1 cellular context compared by ENCODE assay signal in the genomic region with DNA sequence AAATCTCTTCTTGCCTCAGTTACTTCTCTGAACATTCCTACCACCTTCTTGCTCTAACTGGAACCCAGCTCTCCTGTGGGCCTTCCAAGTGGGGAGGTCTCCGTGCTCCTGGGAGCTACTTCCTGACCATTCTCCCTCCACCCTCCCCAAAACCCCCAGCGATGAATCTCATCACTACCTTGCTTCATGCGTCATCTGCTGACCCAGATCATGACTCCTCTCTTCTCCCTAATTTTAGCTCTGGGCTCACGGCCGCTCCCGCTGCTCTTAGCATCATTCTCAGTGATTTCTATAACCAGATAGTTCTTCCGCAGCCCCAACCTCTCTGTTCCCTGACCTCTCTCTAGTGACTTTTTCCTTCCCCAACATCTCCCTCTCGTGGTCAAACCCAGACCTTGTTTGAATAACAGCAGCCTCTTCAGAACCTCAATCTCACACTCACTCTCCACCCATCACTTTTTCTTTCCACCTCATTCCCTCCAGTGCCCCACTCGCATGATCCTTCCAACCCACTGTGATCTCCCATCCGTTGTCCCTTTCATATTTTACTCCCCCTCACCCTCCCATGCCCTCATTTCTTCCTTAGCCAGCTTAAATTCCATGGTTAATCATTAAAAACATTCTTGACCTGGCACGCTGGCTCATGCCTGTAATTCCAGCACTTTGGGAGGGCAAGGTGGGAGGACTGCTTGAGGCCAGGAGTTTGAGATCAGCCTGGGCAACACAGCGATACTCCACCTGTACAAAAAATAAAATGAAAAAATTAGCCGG.
A peak's percentile ranks its signal among the peaks of the same experiment; 100 is the strongest.
TF ChIP-seq lines count a peak whose summit lies in the region.

No MANE protein-coding gene starts in this region.

TF ChIP-seq in HepG2, 621 proteins besides CTCF, POLR2A, EP300 and RAD21 (continued from another document and continues in another):
- TF ChIP-seq STAT6 (CRISPR knock-in tag; IDR thresholded peaks at IDR 0.05; ENCODE audit: borderline replicate concordance) = no peak
- TF ChIP-seq, protein P1, sequence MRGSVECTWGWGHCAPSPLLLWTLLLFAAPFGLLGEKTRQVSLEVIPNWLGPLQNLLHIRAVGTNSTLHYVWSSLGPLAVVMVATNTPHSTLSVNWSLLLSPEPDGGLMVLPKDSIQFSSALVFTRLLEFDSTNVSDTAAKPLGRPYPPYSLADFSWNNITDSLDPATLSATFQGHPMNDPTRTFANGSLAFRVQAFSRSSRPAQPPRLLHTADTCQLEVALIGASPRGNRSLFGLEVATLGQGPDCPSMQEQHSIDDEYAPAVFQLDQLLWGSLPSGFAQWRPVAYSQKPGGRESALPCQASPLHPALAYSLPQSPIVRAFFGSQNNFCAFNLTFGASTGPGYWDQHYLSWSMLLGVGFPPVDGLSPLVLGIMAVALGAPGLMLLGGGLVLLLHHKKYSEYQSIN (CRISPR knock-in tag; IDR thresholded peaks at IDR 0.05; ENCODE audit: borderline replicate concordance) = no peak
- no peak for TF ChIP-seq ZSCAN21 (CRISPR knock-in tag; IDR thresholded peaks at IDR 0.05; ENCODE audit: borderline replicate concordance)
- no peak for TF ChIP-seq SCMH1 (CRISPR knock-in tag; IDR thresholded peaks at IDR 0.05; ENCODE audit: borderline replicate concordance)
- no peak for TF ChIP-seq ZNF280B (CRISPR knock-in tag; IDR thresholded peaks at IDR 0.05; ENCODE audit: borderline replicate concordance)
- 0 out of 2 replicates have a peak, but pooled peaks have one; percentile 50 for TF ChIP-seq ZNF580 (CRISPR knock-in tag; IDR thresholded peaks at IDR 0.05; ENCODE audit: borderline replicate concordance, low read depth)
- TF ChIP-seq ZNF101 (CRISPR knock-in tag; IDR thresholded peaks at IDR 0.05; ENCODE audit: borderline replicate concordance, low read depth) = no peak
- TF ChIP-seq GABPB1 (CRISPR knock-in tag; IDR thresholded peaks at IDR 0.05) = no peak
- TF ChIP-seq, protein P2, sequence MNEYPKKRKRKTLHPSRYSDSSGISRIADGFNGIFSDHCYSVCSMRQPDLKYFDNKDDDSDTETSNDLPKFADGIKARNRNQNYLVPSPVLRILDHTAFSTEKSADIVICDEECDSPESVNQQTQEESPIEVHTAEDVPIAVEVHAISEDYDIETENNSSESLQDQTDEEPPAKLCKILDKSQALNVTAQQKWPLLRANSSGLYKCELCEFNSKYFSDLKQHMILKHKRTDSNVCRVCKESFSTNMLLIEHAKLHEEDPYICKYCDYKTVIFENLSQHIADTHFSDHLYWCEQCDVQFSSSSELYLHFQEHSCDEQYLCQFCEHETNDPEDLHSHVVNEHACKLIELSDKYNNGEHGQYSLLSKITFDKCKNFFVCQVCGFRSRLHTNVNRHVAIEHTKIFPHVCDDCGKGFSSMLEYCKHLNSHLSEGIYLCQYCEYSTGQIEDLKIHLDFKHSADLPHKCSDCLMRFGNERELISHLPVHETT (CRISPR knock-in tag; conservative IDR thresholded peaks at IDR 0.05) = no peak
- TF ChIP-seq, protein P3, sequence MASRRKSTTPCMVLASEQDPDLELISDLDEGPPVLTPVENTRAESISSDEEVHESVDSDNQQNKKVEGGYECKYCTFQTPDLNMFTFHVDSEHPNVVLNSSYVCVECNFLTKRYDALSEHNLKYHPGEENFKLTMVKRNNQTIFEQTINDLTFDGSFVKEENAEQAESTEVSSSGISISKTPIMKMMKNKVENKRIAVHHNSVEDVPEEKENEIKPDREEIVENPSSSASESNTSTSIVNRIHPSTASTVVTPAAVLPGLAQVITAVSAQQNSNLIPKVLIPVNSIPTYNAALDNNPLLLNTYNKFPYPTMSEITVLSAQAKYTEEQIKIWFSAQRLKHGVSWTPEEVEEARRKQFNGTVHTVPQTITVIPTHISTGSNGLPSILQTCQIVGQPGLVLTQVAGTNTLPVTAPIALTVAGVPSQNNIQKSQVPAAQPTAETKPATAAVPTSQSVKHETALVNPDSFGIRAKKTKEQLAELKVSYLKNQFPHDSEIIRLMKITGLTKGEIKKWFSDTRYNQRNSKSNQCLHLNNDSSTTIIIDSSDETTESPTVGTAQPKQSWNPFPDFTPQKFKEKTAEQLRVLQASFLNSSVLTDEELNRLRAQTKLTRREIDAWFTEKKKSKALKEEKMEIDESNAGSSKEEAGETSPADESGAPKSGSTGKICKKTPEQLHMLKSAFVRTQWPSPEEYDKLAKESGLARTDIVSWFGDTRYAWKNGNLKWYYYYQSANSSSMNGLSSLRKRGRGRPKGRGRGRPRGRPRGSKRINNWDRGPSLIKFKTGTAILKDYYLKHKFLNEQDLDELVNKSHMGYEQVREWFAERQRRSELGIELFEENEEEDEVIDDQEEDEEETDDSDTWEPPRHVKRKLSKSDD (CRISPR knock-in tag; IDR thresholded peaks at IDR 0.05; ENCODE audit: low read depth) = no peak
- TF ChIP-seq BCL6 (CRISPR knock-in tag; IDR thresholded peaks at IDR 0.05) = 0 out of 2 replicates have a peak, but pooled peaks have one; percentile 20
- TF ChIP-seq ZNF557 (CRISPR knock-in tag; IDR thresholded peaks at IDR 0.05) = no peak
- TF ChIP-seq TARDBP (CRISPR knock-in tag; IDR thresholded peaks at IDR 0.05) = no peak
- TF ChIP-seq TBP (CRISPR knock-in tag; IDR thresholded peaks at IDR 0.05) = no peak
- peak; percentile 32; the same call in 1 of the 2 replicates for TF ChIP-seq ZNF747 (CRISPR knock-in tag; IDR thresholded peaks at IDR 0.05; ENCODE audit: borderline replicate concordance)
- TF ChIP-seq CBX5 (CRISPR knock-in tag; IDR thresholded peaks at IDR 0.05; ENCODE audit: borderline replicate concordance) = no peak
- TF ChIP-seq, protein P4, sequence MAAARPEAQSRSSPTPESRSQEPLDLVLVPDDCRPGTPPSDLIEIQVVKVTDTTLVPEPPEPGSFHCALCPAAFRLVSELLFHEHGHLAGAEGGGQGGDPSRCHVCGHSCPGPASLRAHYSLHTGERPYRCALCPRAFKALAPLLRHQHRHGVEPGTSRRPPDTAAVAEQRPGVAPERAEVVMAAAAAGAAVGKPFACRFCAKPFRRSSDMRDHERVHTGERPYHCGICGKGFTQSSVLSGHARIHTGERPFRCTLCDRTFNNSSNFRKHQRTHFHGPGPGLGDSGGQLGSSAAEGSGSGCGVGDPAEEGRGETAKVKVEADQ (CRISPR knock-in tag; IDR thresholded peaks at IDR 0.05; ENCODE audit: borderline replicate concordance) = no peak
- no peak for TF ChIP-seq PCBP1 (IDR thresholded peaks at IDR 0.05; ENCODE audit: borderline replicate concordance, low read depth, low read length)
- TF ChIP-seq ZNF441 (CRISPR knock-in tag; IDR thresholded peaks at IDR 0.05; ENCODE audit: borderline replicate concordance) = no peak
- 0 out of 2 replicates have a peak, but pooled peaks have one; percentile 35 for TF ChIP-seq THAP11 (CRISPR knock-in tag; IDR thresholded peaks at IDR 0.05)
- no peak for TF ChIP-seq ZNF616 (CRISPR knock-in tag; IDR thresholded peaks at IDR 0.05; ENCODE audit: low read depth)
- no peak for TF ChIP-seq PTBP1 (IDR thresholded peaks at IDR 0.05; ENCODE audit: low read depth, low read length, poor library complexity, severe bottlenecking)
- TF ChIP-seq SMAD9 (CRISPR knock-in tag; IDR thresholded peaks at IDR 0.05) = no peak
- no peak for TF ChIP-seq FOXO1 (CRISPR knock-in tag; IDR thresholded peaks at IDR 0.05)
- TF ChIP-seq NFIC (IDR thresholded peaks at IDR 0.05; ENCODE audit: low read length) = no peak
- TF ChIP-seq, protein P5, sequence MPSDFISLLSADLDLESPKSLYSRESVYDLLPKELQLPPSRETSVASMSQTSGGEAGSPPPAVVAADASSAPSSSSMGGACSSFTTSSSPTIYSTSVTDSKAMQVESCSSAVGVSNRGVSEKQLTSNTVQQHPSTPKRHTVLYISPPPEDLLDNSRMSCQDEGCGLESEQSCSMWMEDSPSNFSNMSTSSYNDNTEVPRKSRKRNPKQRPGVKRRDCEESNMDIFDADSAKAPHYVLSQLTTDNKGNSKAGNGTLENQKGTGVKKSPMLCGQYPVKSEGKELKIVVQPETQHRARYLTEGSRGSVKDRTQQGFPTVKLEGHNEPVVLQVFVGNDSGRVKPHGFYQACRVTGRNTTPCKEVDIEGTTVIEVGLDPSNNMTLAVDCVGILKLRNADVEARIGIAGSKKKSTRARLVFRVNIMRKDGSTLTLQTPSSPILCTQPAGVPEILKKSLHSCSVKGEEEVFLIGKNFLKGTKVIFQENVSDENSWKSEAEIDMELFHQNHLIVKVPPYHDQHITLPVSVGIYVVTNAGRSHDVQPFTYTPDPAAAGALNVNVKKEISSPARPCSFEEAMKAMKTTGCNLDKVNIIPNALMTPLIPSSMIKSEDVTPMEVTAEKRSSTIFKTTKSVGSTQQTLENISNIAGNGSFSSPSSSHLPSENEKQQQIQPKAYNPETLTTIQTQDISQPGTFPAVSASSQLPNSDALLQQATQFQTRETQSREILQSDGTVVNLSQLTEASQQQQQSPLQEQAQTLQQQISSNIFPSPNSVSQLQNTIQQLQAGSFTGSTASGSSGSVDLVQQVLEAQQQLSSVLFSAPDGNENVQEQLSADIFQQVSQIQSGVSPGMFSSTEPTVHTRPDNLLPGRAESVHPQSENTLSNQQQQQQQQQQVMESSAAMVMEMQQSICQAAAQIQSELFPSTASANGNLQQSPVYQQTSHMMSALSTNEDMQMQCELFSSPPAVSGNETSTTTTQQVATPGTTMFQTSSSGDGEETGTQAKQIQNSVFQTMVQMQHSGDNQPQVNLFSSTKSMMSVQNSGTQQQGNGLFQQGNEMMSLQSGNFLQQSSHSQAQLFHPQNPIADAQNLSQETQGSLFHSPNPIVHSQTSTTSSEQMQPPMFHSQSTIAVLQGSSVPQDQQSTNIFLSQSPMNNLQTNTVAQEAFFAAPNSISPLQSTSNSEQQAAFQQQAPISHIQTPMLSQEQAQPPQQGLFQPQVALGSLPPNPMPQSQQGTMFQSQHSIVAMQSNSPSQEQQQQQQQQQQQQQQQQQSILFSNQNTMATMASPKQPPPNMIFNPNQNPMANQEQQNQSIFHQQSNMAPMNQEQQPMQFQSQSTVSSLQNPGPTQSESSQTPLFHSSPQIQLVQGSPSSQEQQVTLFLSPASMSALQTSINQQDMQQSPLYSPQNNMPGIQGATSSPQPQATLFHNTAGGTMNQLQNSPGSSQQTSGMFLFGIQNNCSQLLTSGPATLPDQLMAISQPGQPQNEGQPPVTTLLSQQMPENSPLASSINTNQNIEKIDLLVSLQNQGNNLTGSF (CRISPR knock-in tag; IDR thresholded peaks at IDR 0.05) = no peak
- TF ChIP-seq SOX13 (IDR thresholded peaks at IDR 0.05) = no peak
- TF ChIP-seq SOX13 (CRISPR knock-in tag; conservative IDR thresholded peaks at IDR 0.05 in 1 of 2, IDR thresholded peaks at IDR 0.05 in 1 of 2) = no peak
- no peak for TF ChIP-seq ZSCAN22 (CRISPR knock-in tag; IDR thresholded peaks at IDR 0.05)
- no peak for TF ChIP-seq ASH2L (IDR thresholded peaks at IDR 0.05; ENCODE audit: insufficient read length, low read depth, low read length)
- no peak for TF ChIP-seq ZNF841 (CRISPR knock-in tag; IDR thresholded peaks at IDR 0.05; ENCODE audit: borderline replicate concordance)
- TF ChIP-seq SAP130 (CRISPR knock-in tag; IDR thresholded peaks at IDR 0.05; ENCODE audit: low read depth) = peak; percentile 30; the same call in 1 of the 2 replicates
- TF ChIP-seq STAG1 (CRISPR knock-in tag; IDR thresholded peaks at IDR 0.05) = peak; percentile 57
- TF ChIP-seq ZNF816 (CRISPR knock-in tag; IDR thresholded peaks at IDR 0.05; ENCODE audit: borderline replicate concordance) = no peak
- TF ChIP-seq ERF (CRISPR knock-in tag; IDR thresholded peaks at IDR 0.05) = no peak
- TF ChIP-seq ZNF672 (CRISPR knock-in tag; IDR thresholded peaks at IDR 0.05) = no peak
- no peak for TF ChIP-seq FLYWCH1 (CRISPR knock-in tag; IDR thresholded peaks at IDR 0.05)
- TF ChIP-seq TOE1 (CRISPR knock-in tag; IDR thresholded peaks at IDR 0.05) = no peak
- no peak for TF ChIP-seq ZNF574 (CRISPR knock-in tag; IDR thresholded peaks at IDR 0.05)
- TF ChIP-seq ZNF251 (CRISPR knock-in tag; IDR thresholded peaks at IDR 0.05) = no peak
